8 cellular contexts compared by ENCODE assay signal in genomic region chrX:132463411-132463810, GRCh38. TPM values are rescaled to one million over a fixed set of nuclear protein-coding genes. Genes with fewer than 3 reads are reported as not detected.
DNase-seq lines count a peak whose midpoint lies in the region; ATAC-seq and TF ChIP-seq lines count a peak whose summit lies in the region.

No MANE protein-coding gene starts in this region.

- H3K27ac ChIP-seq in body of pancreas: no peak overlapping the region
- no peak overlapping the region for H3K27ac ChIP-seq in neutrophil

- H3K4me3 ChIP-seq in body of pancreas (no peak overlapping the region), neutrophil (ENCODE audit: low read depth in 1 of 2, low read length in 1 of 2) (no peak overlapping the region)

- H3K4me1 ChIP-seq in body of pancreas (no peaks in the 10 kb centered on the region), neutrophil (ENCODE audit: control insufficient read depth in 1 of 2, insufficient read depth in 1 of 2, low read depth in 1 of 2, low read length in 1 of 2) (no peaks in the 10 kb centered on the region)

- H3K36me3 ChIP-seq in body of pancreas (replicated peaks in 1 of 2; ENCODE audit: insufficient read depth in 1 of 2, low read depth in 2 of 2) (no peaks in the 10 kb centered on the region), neutrophil (no peaks in the 10 kb centered on the region)

- H3K9me3 ChIP-seq in body of pancreas (no peaks in the 10 kb centered on the region), neutrophil (no peaks in the 10 kb centered on the region)

- TF ChIP-seq CTCF in LNCAP (IDR thresholded peaks at IDR 0.05): peak; percentile 62
- peak; percentile 14 to 45 (median 35) for TF ChIP-seq CTCF in body of pancreas (IDR thresholded peaks at IDR 0.05)
- TF ChIP-seq CTCF in neutrophil (IDR thresholded peaks at IDR 0.05): peak; percentile 66

- no peak for ATAC-seq in body of pancreas
- ATAC-seq in HG02798 (IDR thresholded peaks at IDR 0.05; ENCODE audit: poor library complexity, unreplicated experiment): no peak

- 64 to 67% methylated on average over 8 of the region's 8 CpGs for WGBS in body of pancreas, 2 donors

- no peak for TF ChIP-seq POLR2A in body of pancreas (IDR thresholded peaks at IDR 0.05)

- DNase-seq in SIG-M5 treated with dmso at 0.1 percent for 504 hours (lab: John Stamatoyannopoulos, UW; ENCODE audit: unreplicated experiment): peak; percentile 3
- DNase-seq in SIG-M5 (lab: John Stamatoyannopoulos, UW): no peak
- DNase-seq in body of pancreas: peak in 3 of 4 donors; percentile 12 to 32 (median 20)
- DNase-seq in NCI-H1092 treated with DMSO at 0.1 percent for 48 hours (lab: John Stamatoyannopoulos, UW): no peak
- no peak for DNase-seq in A172 (ENCODE audit: low spot score)

- intact Hi-C loops in body of pancreas (cut with DNase I): no loop called here

- no peaks in the 10 kb centered on the region for H3K27me3 ChIP-seq in body of pancreas
- H3K27me3 ChIP-seq in neutrophil: no peaks in the 10 kb centered on the region

RNA-seq across cellular contexts. Expression of gene MBNL3, which starts 25.4 kb away (rescaled TPM):
- 10 to 100 TPM in 1 of 2 donors, 1 to 10 TPM in 1; 6.3 to 14.8 TPM for total RNA-seq in body of pancreas
- 0.17 and 0.24 TPM in 2 replicates for total RNA-seq in A172 (2014; rRNA removed; shearing (Covaris generic))

Comparison
In these comparisons a context has a peak if more than half of its experiments do, and no peak if none do; other contexts are left out.
1. DNase-seq: peak in SIG-M5 treated with dmso at 0.1 percent for 504 hours (single experiment) and body of pancreas (3 of 4); none in SIG-M5 (single experiment), NCI-H1092 treated with DMSO at 0.1 percent for 48 hours (single experiment) and A172 (single experiment).
2. Peak in every context shown above with its lines, with median percentiles within 50 percentile points of each other: CTCF ChIP-seq.